In genomic region chr20:60883517-60883916, GRCh38 we compare ENCODE assay signal across 23 cellular contexts.
"Had no signal": no experiment of that assay in that cellular context is flagged by ENCODE, and none has a peak within 500 bp of the region (broad histone marks: within the 10 kb centered on the region; RNA-seq: fewer than 3 reads in every experiment).

No MANE protein-coding gene starts in this region.

- H3K9me3 ChIP-seq: esophagus squamous epithelium, heart right ventricle, left lung, prostate gland, thoracic aorta, tibial nerve, upper lobe of left lung had no signal

- H3K27ac ChIP-seq: esophagus squamous epithelium, heart right ventricle, left lung, prostate gland, sigmoid colon, skin epidermis, spleen, thoracic aorta, tibial nerve, upper lobe of left lung had no signal

- H3K27me3 ChIP-seq: esophagus squamous epithelium, sigmoid colon, spleen, tibial nerve, upper lobe of left lung had no signal

- DNase-seq: cortex of kidney; effector memory CD8-positive, alpha-beta T cell; erythroblast; esophagus squamous epithelium; foreskin melanocyte; glutamatergic neuron; heart right ventricle; hippocampal formation; left cardiac atrium; left lung; mesenchymal stem cell; naive thymus-derived CD8-positive, alpha-beta T cell; nephron progenitor cell; nucleus accumbens; right cardiac atrium; sigmoid colon; spleen; stimulated activated naive B cell treated with anti-CD40 and anti-IgM and Interleukin-4, amounts not matched to agents 10 μg/mL and 1 μg/mL and 100 μg/mL, for 72 hours; upper lobe of left lung had no signal

- H3K36me3 ChIP-seq: esophagus squamous epithelium, heart right ventricle, left lung, prostate gland, sigmoid colon, spleen, thoracic aorta, tibial nerve, upper lobe of left lung had no signal

- H3K4me3 ChIP-seq: esophagus squamous epithelium, heart right ventricle, left lung, prostate gland, sigmoid colon, skin epidermis, spleen, thoracic aorta, tibial nerve, upper lobe of left lung had no signal

- H3K4me1 ChIP-seq: esophagus squamous epithelium, heart right ventricle, left lung, prostate gland, sigmoid colon, spleen, tibial nerve, upper lobe of left lung had no signal

- ATAC-seq: effector memory CD8-positive, alpha-beta T cell; heart right ventricle; left cardiac atrium; left lung; naive thymus-derived CD8-positive, alpha-beta T cell; right cardiac atrium; stimulated activated naive B cell treated with anti-CD40 and anti-IgM and Interleukin-4, amounts not matched to agents 10 μg/mL and 1 μg/mL and 100 μg/mL, for 72 hours had no signal
